ENCODE assay signal across 8 cellular contexts in genomic region chr3:32510075-32510724, GRCh38.
DNase-seq lines count a peak whose midpoint lies in the region; ATAC-seq and TF ChIP-seq lines count a peak whose summit lies in the region.

No MANE protein-coding gene starts in this region.

- H3K4me3 Mint-ChIP-seq in memory B cell = no peak overlapping the region

- H3K9me3 Mint-ChIP-seq in memory B cell = no peaks in the 10 kb centered on the region

- peak; percentile 76 for TF ChIP-seq CTCF in AG09319 (IDR thresholded peaks at IDR 0.05; ENCODE audit: low read depth, low read length)

- H3K27me3 Mint-ChIP-seq in memory B cell = no peaks in the 10 kb centered on the region

- ATAC-seq in GM18858 (IDR thresholded peaks at IDR 0.05; ENCODE audit: unreplicated experiment) (peak; percentile 77), HG03139 (IDR thresholded peaks at IDR 0.05; ENCODE audit: unreplicated experiment) (peak; percentile 70), memory B cell (ENCODE audit: low read depth) (peak; percentile 99)

- DNase-seq in AG09319 (ENCODE audit: extremely low read depth, low read depth) (peak; percentile 42), NCI-H526 treated with DMSO at 0.1 percent for 48 hours (lab: John Stamatoyannopoulos, UW) (peak; percentile 47), memory B cell (ENCODE audit: low spot score in 2 of 2) (peak; percentile 57 to 66)
- DNase-seq in activated CD4-positive, alpha-beta T cell treated with anti-CD3 and anti-CD28 coated beads, Interleukin-2, amount 50 U/mL, for 4 hours = peak; percentile 59 to 63
- peak; percentile 52 for DNase-seq in effector CD4-positive, alpha-beta T cell
- peak; percentile 41 for DNase-seq in stimulated activated CD8-positive, alpha-beta memory T cell treated with anti-CD3 and anti-CD28 coated beads, Interleukin-4, amount 100 ng/mL, for 24 hours (ENCODE audit: low read depth)

- no peaks in the 10 kb centered on the region for H3K36me3 Mint-ChIP-seq in memory B cell

- peaks cover 8% of the 10 kb centered on the region for H3K4me1 Mint-ChIP-seq in memory B cell

- H3K27ac Mint-ChIP-seq in memory B cell = no peak overlapping the region

Comparison
In these comparisons a context has a peak if more than half of its experiments do, and no peak if none do; other contexts are left out.
1. Peak in every context shown above with its lines: DNase-seq and ATAC-seq.